27 cellular contexts compared by ENCODE assay signal in genomic region chr2:121431214-121431613, GRCh38.
"Had no signal": no experiment of that assay in that cellular context is flagged by ENCODE, and none has a peak within 500 bp of the region (broad histone marks: within the 10 kb centered on the region; RNA-seq: fewer than 3 reads in every experiment).

No MANE protein-coding gene starts in this region.

- H3K27ac Mint-ChIP-seq: dendritic cell treated with granulocyte-macrophage colony-stimulating factor and Interleukin-4, amounts not matched to agents 40 ng/mL and 50 ng/mL, for 4 days; endodermal cell; mesothelial cell of epicardium; naive B cell had no signal

- H3K9me3 Mint-ChIP-seq: dendritic cell treated with granulocyte-macrophage colony-stimulating factor and Interleukin-4, amounts not matched to agents 40 ng/mL and 50 ng/mL, for 4 days; effector memory CD8-positive, alpha-beta T cell; endodermal cell; mesothelial cell of epicardium; naive B cell had no signal

- H3K4me1 Mint-ChIP-seq: naive B cell had no signal

- FAIRE-seq: islet of Langerhans, keratinocyte had no signal

- H3K9me3 ChIP-seq: colonic mucosa, esophagus squamous epithelium, gastrocnemius medialis, heart right ventricle, left lung, lower lobe of right lung, mucosa of descending colon had no signal

- H3K27me3 ChIP-seq: colonic mucosa, esophagus squamous epithelium, gastrocnemius medialis, heart right ventricle, left lung had no signal

- ATAC-seq: effector memory CD8-positive, alpha-beta T cell; esophagus mucosa; gastrocnemius medialis; heart right ventricle; left cardiac atrium; left lung; left ventricle myocardium superior; lower lobe of right lung; mucosa of descending colon had no signal

- H3K27me3 Mint-ChIP-seq: dendritic cell treated with granulocyte-macrophage colony-stimulating factor and Interleukin-4, amounts not matched to agents 40 ng/mL and 50 ng/mL, for 4 days; effector memory CD8-positive, alpha-beta T cell; naive B cell had no signal

- H3K4me3 Mint-ChIP-seq: dendritic cell treated with granulocyte-macrophage colony-stimulating factor and Interleukin-4, amounts not matched to agents 40 ng/mL and 50 ng/mL, for 4 days; effector memory CD8-positive, alpha-beta T cell; endodermal cell; mesothelial cell of epicardium; naive B cell had no signal

- H3K27ac ChIP-seq: colonic mucosa, epithelial cell of prostate, esophagus squamous epithelium, gastrocnemius medialis, heart right ventricle, left lung, lower lobe of right lung had no signal

- DNase-seq: colonic mucosa; cortex of kidney; effector CD8-positive, alpha-beta T cell; effector memory CD8-positive, alpha-beta T cell; endodermal cell; erythroblast; esophagus squamous epithelium; foreskin fibroblast; foreskin melanocyte; gastrocnemius medialis; glutamatergic neuron; head of caudate nucleus; heart right ventricle; hippocampal formation; left cardiac atrium; left lung; left ventricle myocardium superior; lower lobe of right lung; mesenchymal stem cell; mucosa of descending colon; naive B cell had no signal

- H3K4me3 ChIP-seq: colonic mucosa, esophagus squamous epithelium, gastrocnemius medialis, heart right ventricle, left lung, lower lobe of right lung, mucosa of descending colon had no signal

- H3K4me1 ChIP-seq: colonic mucosa, esophagus squamous epithelium, gastrocnemius medialis, left lung, lower lobe of right lung had no signal
